Comparison of ENCODE assay signal across 18 cellular contexts in genomic region chr15:97082835-97083234, GRCh38.
A peak's percentile ranks its signal among the peaks of the same experiment; 100 is the strongest.
DNase-seq lines count a peak whose midpoint lies in the region; ATAC-seq and TF ChIP-seq lines count a peak whose summit lies in the region.
"Had no signal": no experiment of that assay in that cellular context is flagged by ENCODE, and none has a peak within 500 bp of the region (broad histone marks: within the 10 kb centered on the region; RNA-seq: fewer than 3 reads in every experiment).

No MANE protein-coding gene starts in this region.

- DNase-seq in NCI-H1417 (lab: John Stamatoyannopoulos, UW), result peak; percentile 20 to 65 (median 48)
- no peak for DNase-seq in NCI-H1417 treated with DMSO at 0.1 percent for 48 hours (lab: John Stamatoyannopoulos, UW)
- peak; percentile 1 for DNase-seq in H7
- peak; percentile 62 for DNase-seq in nephron progenitor cell
- no peak for DNase-seq in stimulated activated CD4-positive, alpha-beta T cell treated with anti-CD3 and anti-CD28 coated beads, Interleukin-15, amount 100 ng/mL, for 24 hours
- no peak for DNase-seq in germinal center (ENCODE audit: low spot score)
- DNase-seq: 8988T, Caco-2, DMS53, MV-4-11, NCI-H1694 treated with DMSO at 0.1 percent for 48 hours, NCI-H526 had no signal

- H3K36me3 ChIP-seq in H7 (replicated peaks; ENCODE audit: control insufficient read depth, insufficient read depth, low read length), result no peaks in the 10 kb centered on the region

- no peak for ATAC-seq in GM21576 (IDR thresholded peaks at IDR 0.05; ENCODE audit: unreplicated experiment)
- ATAC-seq: HCT116, Panc1, Right ventricle myocardium inferior, SK-N-SH treated with all-trans-retinoic acid at 6 μM for 48 hours had no signal

- peak overlapping the region in 3 of 5 experiments; percentile 17 to 67 (median 28) for H3K27ac Mint-ChIP-seq in brain
- peak overlapping the region; percentile 86 for H3K27ac Mint-ChIP-seq in nephron progenitor cell

- no peak overlapping the region for H3K4me3 ChIP-seq in H7 (ENCODE audit: insufficient read depth, low read depth, low read length)

- TF ChIP-seq CTCF in brain (conservative IDR thresholded peaks at IDR 0.05), result no peak
- no peak for TF ChIP-seq CTCF in nephron progenitor cell (IDR thresholded peaks at IDR 0.05)

- H3K27me3 Mint-ChIP-seq in brain, result peaks cover 5% of the 10 kb centered on the region
- peaks cover 11% of the 10 kb centered on the region for H3K27me3 Mint-ChIP-seq in nephron progenitor cell (ENCODE audit: low read depth, poor library complexity)

- H3K4me3 Mint-ChIP-seq in brain (peak overlapping the region in 1 of 5 experiments; percentile 45), nephron progenitor cell (peak overlapping the region; percentile 53)

- H3K27me3 ChIP-seq in H7 (ENCODE audit: control insufficient read depth, insufficient read depth, low read length), result no peaks in the 10 kb centered on the region

- H3K9me3 Mint-ChIP-seq in brain (peaks cover 0 to under 1% (median 0%) of the 10 kb centered on the region in 5 experiments), nephron progenitor cell (no peaks in the 10 kb centered on the region)

- H3K36me3 Mint-ChIP-seq in brain (no peaks in the 10 kb centered on the region), nephron progenitor cell (ENCODE audit: low read depth) (no peaks in the 10 kb centered on the region)

- H3K4me1 Mint-ChIP-seq in brain, result peaks cover 35% of the 10 kb centered on the region
- H3K4me1 Mint-ChIP-seq in nephron progenitor cell, result peaks cover 85% of the 10 kb centered on the region

Comparison
In these comparisons a context has a peak if more than half of its experiments do, and no peak if none do; other contexts are left out.
1. DNase-seq: peak in NCI-H1417 (3 of 3), H7 (single experiment) and nephron progenitor cell (single experiment); none in NCI-H1417 treated with DMSO at 0.1 percent for 48 hours (single experiment), stimulated activated CD4-positive, alpha-beta T cell treated with anti-CD3 and anti-CD28 coated beads, Interleukin-15, amount 100 ng/mL, for 24 hours (single experiment) and germinal center (single experiment).